8 cellular contexts compared by ENCODE assay signal in the genomic region with DNA sequence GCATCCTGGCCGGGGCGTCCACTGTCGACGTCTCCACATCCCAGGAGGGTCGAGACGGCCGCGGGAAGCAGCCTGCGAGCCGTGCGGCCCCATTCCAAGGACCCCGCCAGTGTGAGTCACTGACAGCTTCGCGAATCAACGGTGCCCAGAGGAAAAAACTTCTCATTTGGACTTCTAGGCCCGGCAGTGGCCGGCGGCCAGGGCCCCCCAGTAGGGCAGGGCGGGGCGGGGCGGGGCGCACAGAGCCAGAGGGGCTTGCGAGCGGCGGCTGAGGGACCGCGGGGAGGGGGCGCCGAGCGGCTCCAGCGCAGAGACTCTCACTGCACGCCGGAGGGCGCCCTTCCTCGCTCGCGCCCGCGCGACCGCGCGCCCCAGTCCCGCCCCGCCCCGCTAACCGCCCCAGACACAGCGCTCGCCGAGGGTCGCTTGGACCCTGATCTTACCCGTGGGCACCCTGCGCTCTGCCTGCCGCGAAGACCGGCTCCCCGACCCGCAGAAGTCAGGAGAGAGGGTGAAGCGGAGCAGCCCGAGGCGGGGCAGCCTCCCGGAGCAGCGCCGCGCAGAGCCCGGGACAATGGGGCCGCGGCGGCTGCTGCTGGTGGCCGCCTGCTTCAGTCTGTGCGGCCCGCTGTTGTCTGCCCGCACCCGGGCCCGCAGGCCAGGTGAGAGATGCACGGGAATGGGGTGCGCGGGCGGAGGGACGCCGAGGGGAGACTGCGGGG. TPM values are rescaled to one million over a fixed set of nuclear protein-coding genes. Genes with fewer than 3 reads are reported as not detected.
DNase-seq lines count a peak whose midpoint lies in the region; ATAC-seq and TF ChIP-seq lines count a peak whose summit lies in the region.

A gene (plus strand): TSS at position 393 of the 722 bp plus-strand sequence. CDS start 182 bp downstream, at position 575.

- TF ChIP-seq RAD21 in neural cell (conservative IDR thresholded peaks at IDR 0.05): peak; percentile 54

- H3K79me2 ChIP-seq in PC-3 (ENCODE audit: low read length) (peaks cover 32% of the 10 kb centered on the region), neural cell (replicated peaks; ENCODE audit: insufficient read depth, low read length) (peaks cover 35% of the 10 kb centered on the region)

- H3K36me3 ChIP-seq in PC-3 (ENCODE audit: low read depth, low read length): no peaks in the 10 kb centered on the region
- no peaks in the 10 kb centered on the region for H3K36me3 ChIP-seq in neural cell (ENCODE audit: insufficient read depth, low read length)
- no peaks in the 10 kb centered on the region for H3K36me3 ChIP-seq in urinary bladder (ENCODE audit: insufficient read depth)

- peak; percentile 75 for TF ChIP-seq CTCF in 22Rv1 (IDR thresholded peaks at IDR 0.05)
- TF ChIP-seq CTCF in PC-3 (conservative IDR thresholded peaks at IDR 0.05; ENCODE audit: low read depth, low read length): peak; percentile 42
- TF ChIP-seq CTCF in fibroblast of villous mesenchyme (IDR thresholded peaks at IDR 0.05; ENCODE audit: insufficient read depth, low read depth, low read length): peak; percentile 49
- TF ChIP-seq CTCF in neural cell (IDR thresholded peaks at IDR 0.05; ENCODE audit: poor library complexity, severe bottlenecking): peak; percentile 74

- peaks cover 36% of the 10 kb centered on the region for H3K4me1 Mint-ChIP-seq in activated T-helper 2 cell treated with anti-CD3 and anti-CD28 coated beads, Interferon-gamma antibody, Interleukin-2, Interleukin-4, amounts not matched to agents 10 μg/mL and 5 μg/mL and 100 μg/mL, durations not matched to agents 14 hours and 24 hours and 36 hours (ENCODE audit: low read depth)

- CTCF ChIA-PET in PC-3 (lab: Charles Lee): no interaction called here

- H3K27me3 ChIP-seq in PC-3 (ENCODE audit: low read length) (no peaks in the 10 kb centered on the region), neural cell (ENCODE audit: insufficient read depth, low read depth, low read length) (peaks cover 18% of the 10 kb centered on the region)

- no peaks in the 10 kb centered on the region for H3F3A ChIP-seq in PC-3 (ENCODE audit: low read length, unreplicated experiment)
- no peaks in the 10 kb centered on the region for H3F3A ChIP-seq in neural cell (ENCODE audit: insufficient read depth, low read length, poor library complexity, severe bottlenecking)

- H3K27ac ChIP-seq in 22Rv1 (no peak within 1 kb of the TSS), PC-3 (ENCODE audit: low read length) (peak within 1 kb of the TSS; percentile 25; the same call in 1 of the 2 replicates), neural cell (ENCODE audit: low read length) (peak within 1 kb of the TSS; percentile 47), urinary bladder (ENCODE audit: low read depth) (peak within 1 kb of the TSS; percentile 45)

- intact Hi-C loops in PC-3 (cut with micrococcal nuclease): loop anchor here (1.0 to 10.0 kb wide), 6 partner anchors 31 to 299 kb away; a partner anchor contains a TSS
- intact Hi-C loops in activated T-helper 2 cell treated with anti-CD3 and anti-CD28 coated beads, Interferon-gamma antibody, Interleukin-2, Interleukin-4, amounts not matched to agents 10 μg/mL and 5 μg/mL and 100 μg/mL, durations not matched to agents 14 hours and 24 hours and 36 hours (cut with micrococcal nuclease): loop anchor here (1.0 to 5.0 kb wide), 3 partner anchors 23 to 114 kb away; no protein-coding TSS in a partner anchor

- no peaks in the 10 kb centered on the region for H3K9me3 ChIP-seq in PC-3 (ENCODE audit: low read length)
- no peaks in the 10 kb centered on the region for H3K9me3 ChIP-seq in neural cell (ENCODE audit: low read length)

- H3K9ac ChIP-seq in PC-3 (ENCODE audit: low read length) (peak within 1 kb of the TSS; percentile 86), neural cell (ENCODE audit: low read length) (peak within 1 kb of the TSS; percentile 87)

- H3K4me3 ChIP-seq in PC-3 (ENCODE audit: low read length) (peak within 1 kb of the TSS; percentile 89), fibroblast of villous mesenchyme (ENCODE audit: low read depth, low read length) (peak within 1 kb of the TSS; percentile 95), neural cell (ENCODE audit: low read length) (peak within 1 kb of the TSS; percentile 99), urinary bladder (ENCODE audit: low read depth, low read length) (peak within 1 kb of the TSS; percentile 86)

- H3K27ac Mint-ChIP-seq in activated T-helper 2 cell treated with anti-CD3 and anti-CD28 coated beads, Interferon-gamma antibody, Interleukin-2, Interleukin-4, amounts not matched to agents 10 μg/mL and 5 μg/mL and 100 μg/mL, durations not matched to agents 14 hours and 24 hours and 36 hours: peak within 1 kb of the TSS; percentile 22

- DNase-seq in PC-3: peak; percentile 38
- DNase-seq in activated T-helper 2 cell treated with anti-CD3 and anti-CD28 coated beads, Interferon-gamma antibody, Interleukin-2, Interleukin-4, amounts not matched to agents 10 μg/mL and 5 μg/mL and 100 μg/mL, durations not matched to agents 14 hours and 24 hours and 36 hours (ENCODE audit: low spot score): peak; percentile 37
- DNase-seq in fibroblast of villous mesenchyme (ENCODE audit: low read depth): peak; percentile 60

- H3K9me3 Mint-ChIP-seq in activated T-helper 2 cell treated with anti-CD3 and anti-CD28 coated beads, Interferon-gamma antibody, Interleukin-2, Interleukin-4, amounts not matched to agents 10 μg/mL and 5 μg/mL and 100 μg/mL, durations not matched to agents 14 hours and 24 hours and 36 hours: no peaks in the 10 kb centered on the region

- H3K4me2 ChIP-seq in PC-3 (ENCODE audit: low read length) (peak within 1 kb of the TSS; percentile 92), neural cell (ENCODE audit: low read length) (peak within 1 kb of the TSS; percentile 81)

- H2AFZ ChIP-seq in PC-3 (ENCODE audit: low read length) (peak within 1 kb of the TSS; percentile 88), neural cell (ENCODE audit: low read depth, low read length) (peak within 1 kb of the TSS; percentile 88)

- no TSS peak for BruUV-seq in PC-3 (replicated peaks; lab: Mats Ljungman, UMichigan)

- H3K36me3 Mint-ChIP-seq in activated T-helper 2 cell treated with anti-CD3 and anti-CD28 coated beads, Interferon-gamma antibody, Interleukin-2, Interleukin-4, amounts not matched to agents 10 μg/mL and 5 μg/mL and 100 μg/mL, durations not matched to agents 14 hours and 24 hours and 36 hours (ENCODE audit: low read depth): peaks cover 3% of the 10 kb centered on the region

- H3K4me3 Mint-ChIP-seq in activated T-helper 2 cell treated with anti-CD3 and anti-CD28 coated beads, Interferon-gamma antibody, Interleukin-2, Interleukin-4, amounts not matched to agents 10 μg/mL and 5 μg/mL and 100 μg/mL, durations not matched to agents 14 hours and 24 hours and 36 hours (ENCODE audit: low read depth): peak within 1 kb of the TSS; percentile 82

- H4K20me1 ChIP-seq in PC-3 (ENCODE audit: low read length) (no peaks in the 10 kb centered on the region), neural cell (ENCODE audit: insufficient read depth) (no peaks in the 10 kb centered on the region)

- H3K27me3 Mint-ChIP-seq in activated T-helper 2 cell treated with anti-CD3 and anti-CD28 coated beads, Interferon-gamma antibody, Interleukin-2, Interleukin-4, amounts not matched to agents 10 μg/mL and 5 μg/mL and 100 μg/mL, durations not matched to agents 14 hours and 24 hours and 36 hours (ENCODE audit: low read depth): peaks cover 25% of the 10 kb centered on the region

- TF ChIP-seq EP300 in neural cell (conservative IDR thresholded peaks at IDR 0.05; ENCODE audit: poor library complexity, severe bottlenecking): no peak

- WGBS in urinary bladder: under 1% methylated on average over 82 of the region's 82 CpGs

- no peaks in the 10 kb centered on the region for H3K9me2 ChIP-seq in PC-3 (replicated peaks; ENCODE audit: low read length)
- no peaks in the 10 kb centered on the region for H3K9me2 ChIP-seq in neural cell (ENCODE audit: insufficient read depth, low read length)

- H3K4me1 ChIP-seq in PC-3 (ENCODE audit: insufficient read depth, low read length) (peaks cover 5% of the 10 kb centered on the region; the same call in 1 of the 2 replicates), urinary bladder (ENCODE audit: insufficient read depth) (no peaks in the 10 kb centered on the region)

- POLR2A ChIA-PET in PC-3 (lab: Charles Lee; ENCODE audit: unreplicated experiment): no interaction called here

- ATAC-seq in GM18498 (IDR thresholded peaks at IDR 0.05; ENCODE audit: unreplicated experiment) (peak; percentile 68), HG03025 (IDR thresholded peaks at IDR 0.05; ENCODE audit: low FRiP score, unreplicated experiment) (peak; percentile 53), PC-3 (peak; percentile 84)

TF ChIP-seq in neural cell, 6 proteins besides CTCF, POLR2A, EP300 and RAD21 (continues in another document):
- peak; percentile 38 for TF ChIP-seq MXI1 (conservative IDR thresholded peaks at IDR 0.05; ENCODE audit: poor library complexity, severe bottlenecking)
- TF ChIP-seq POLR2AphosphoS5 (IDR thresholded peaks at IDR 0.05): peak; percentile 89
- no peak for TF ChIP-seq TAF1 (IDR thresholded peaks at IDR 0.05; ENCODE audit: low read depth)

RNA-seq across cellular contexts. Expression of the gene that starts here (rescaled TPM):
- total RNA-seq in PC-3 (2014; rRNA removed): 16.1 and 16.9 TPM in 2 replicates
- total RNA-seq in activated T-helper 2 cell treated with anti-CD3 and anti-CD28 coated beads, Interferon-gamma antibody, Interleukin-2, Interleukin-4, amounts not matched to agents 10 μg/mL and 5 μg/mL and 100 μg/mL, durations not matched to agents 14 hours and 24 hours and 36 hours: 2.8 and 3.3 TPM in 2 replicates
- 117 and 144 TPM in 2 replicates for total RNA-seq in fibroblast of villous mesenchyme
- polyA plus RNA-seq in neural cell: 35.5 and 35.9 TPM in 2 replicates
- 55.8 and 62.9 TPM in 2 replicates for polyA minus RNA-seq in neural cell
- total RNA-seq in urinary bladder: 37.9 TPM
- polyA plus RNA-seq in urinary bladder: 15.0 TPM
